31 cellular contexts compared by ENCODE assay signal in genomic region chr2:26527726-26528125, GRCh38. TPM values are rescaled to one million over a fixed set of nuclear protein-coding genes. Genes with fewer than 3 reads are reported as not detected.
"Had no signal": no experiment of that assay in that cellular context is flagged by ENCODE, and none has a peak within 500 bp of the region (broad histone marks: within the 10 kb centered on the region; RNA-seq: fewer than 3 reads in every experiment).

No MANE protein-coding gene starts in this region.

- H3K27me3 Mint-ChIP-seq: activated CD4-positive, alpha-beta T cell treated with anti-CD3 and anti-CD28 coated beads, Interleukin-2, amount 10 ng/mL, durations not matched to agents 24 days and 14 days; activated naive CD4-positive, alpha-beta T cell treated with anti-CD3 and anti-CD28 coated beads, Interleukin-2, amount 50 U/mL, for 24 hours had no signal

- H3K4me3 ChIP-seq: ascending aorta, cardiac muscle cell, Peyer's patch, SJSA1 had no signal

- H3K36me3 ChIP-seq: ascending aorta, cardiac muscle cell, Peyer's patch, SJSA1 had no signal

- H3K9me3 Mint-ChIP-seq: activated CD4-positive, alpha-beta T cell treated with anti-CD3 and anti-CD28 coated beads, Interleukin-2, amount 10 ng/mL, durations not matched to agents 24 days and 14 days; activated naive CD4-positive, alpha-beta T cell treated with anti-CD3 and anti-CD28 coated beads, Interleukin-2, amount 50 U/mL, for 24 hours; activated naive CD8-positive, alpha-beta T cell treated with anti-CD3 and anti-CD28 coated beads, Interleukin-2, amount 10 ng/mL, durations not matched to agents 7 days and 5 days; activated T-helper 2 cell treated with anti-CD3 and anti-CD28 coated beads, Interferon-gamma antibody, Interleukin-2, Interleukin-4, amounts not matched to agents 10 μg/mL and 5 μg/mL and 100 μg/mL, durations not matched to agents 14 hours and 24 hours and 36 hours; T-helper 1 cell treated with Interleukin-12 subunit alpha and Interleukin-12 subunit beta and Interleukin-4 antibody, amounts not matched to agents 30 μg/mL and 1 μg/mL, for 36 hours; T-helper 2 cell treated with Interferon-gamma antibody and Interleukin-4, amounts not matched to agents 5 μg/mL and 100 μg/mL, for 36 hours had no signal

- H3K4me1 Mint-ChIP-seq: activated CD4-positive, alpha-beta T cell treated with anti-CD3 and anti-CD28 coated beads, Interleukin-2, amount 10 ng/mL, durations not matched to agents 24 days and 14 days; activated naive CD4-positive, alpha-beta T cell treated with anti-CD3 and anti-CD28 coated beads, Interleukin-2, amount 50 U/mL, for 24 hours; activated naive CD8-positive, alpha-beta T cell treated with anti-CD3 and anti-CD28 coated beads, Interleukin-2, amount 10 ng/mL, durations not matched to agents 7 days and 5 days had no signal

- H3K9ac ChIP-seq: KMS-11, SK-N-SH had no signal

- FAIRE-seq: TTC549 had no signal

- H3K27ac ChIP-seq: ascending aorta, cardiac muscle cell, KMS-11, Peyer's patch, SJSA1 had no signal

- H3K36me3 Mint-ChIP-seq: activated naive CD4-positive, alpha-beta T cell treated with anti-CD3 and anti-CD28 coated beads, Interleukin-2, amount 50 U/mL, for 24 hours; activated naive CD8-positive, alpha-beta T cell treated with anti-CD3 and anti-CD28 coated beads, Interleukin-2, amount 10 ng/mL, durations not matched to agents 7 days and 5 days had no signal

- ATAC-seq: activated CD8-positive, alpha-beta T cell treated with anti-CD3 and anti-CD28 coated beads, Interleukin-2, amount 10 ng/mL, durations not matched to agents 7 days and 5 days; PC-3 had no signal

- H3K9me3 ChIP-seq: ascending aorta, Peyer's patch, SJSA1, SK-N-SH had no signal

- DNase-seq: activated CD4-positive, alpha-beta T cell treated with anti-CD3 and anti-CD28 coated beads, Interleukin-2, amount 10 ng/mL, durations not matched to agents 24 days and 14 days; activated CD4-positive, alpha-beta T cell treated with anti-CD3 and anti-CD28 coated beads, Interleukin-2, amount 50 U/mL, for 4 hours; activated CD8-positive, alpha-beta T cell treated with anti-CD3 and anti-CD28 coated beads, Interleukin-2, amount 10 ng/mL, durations not matched to agents 7 days and 5 days; activated naive CD8-positive, alpha-beta T cell treated with anti-CD3 and anti-CD28 coated beads, Interleukin-2, amount 10 ng/mL, durations not matched to agents 7 days and 5 days; amygdala; MM.1S; MV-4-11; NCI-H1092; NCI-H146; NCI-H187; NCI-H2029 treated with DMSO at 0.1 percent for 48 hours; NCI-H2107; NCI-H2171; NCI-H510A; NCI-H526; NCI-H748 treated with DMSO at 0.1 percent for 48 hours; NK-92 treated with Interleukin-12 subunit alpha and Interleukin-12 subunit beta, amount 100 ng/mL, for 24 hours; PC-3; RPMI8226; SHP77 treated with DMSO at 0.1 percent for 48 hours; SK-N-SH had no signal

- H3K4me3 Mint-ChIP-seq: activated CD4-positive, alpha-beta T cell treated with anti-CD3 and anti-CD28 coated beads, Interleukin-2, amount 10 ng/mL, durations not matched to agents 24 days and 14 days; activated CD8-positive, alpha-beta T cell treated with anti-CD3 and anti-CD28 coated beads, Interleukin-2, amount 10 ng/mL, durations not matched to agents 7 days and 5 days; activated naive CD4-positive, alpha-beta T cell treated with anti-CD3 and anti-CD28 coated beads, Interleukin-2, amount 50 U/mL, for 24 hours; activated naive CD8-positive, alpha-beta T cell treated with anti-CD3 and anti-CD28 coated beads, Interleukin-2, amount 10 ng/mL, durations not matched to agents 7 days and 5 days; T-helper 1 cell treated with Interleukin-12 subunit alpha and Interleukin-12 subunit beta and Interleukin-4 antibody, amounts not matched to agents 30 μg/mL and 1 μg/mL, for 36 hours; T-helper 2 cell treated with Interferon-gamma antibody and Interleukin-4, amounts not matched to agents 5 μg/mL and 100 μg/mL, for 36 hours had no signal

- H3K4me1 ChIP-seq: ascending aorta, Peyer's patch, SJSA1 had no signal

- H3K27ac Mint-ChIP-seq: activated CD4-positive, alpha-beta T cell treated with anti-CD3 and anti-CD28 coated beads, Interleukin-2, amount 10 ng/mL, durations not matched to agents 24 days and 14 days; activated CD8-positive, alpha-beta T cell treated with anti-CD3 and anti-CD28 coated beads, Interleukin-2, amount 10 ng/mL, durations not matched to agents 7 days and 5 days; activated naive CD4-positive, alpha-beta T cell treated with anti-CD3 and anti-CD28 coated beads, Interleukin-2, amount 50 U/mL, for 24 hours; activated naive CD8-positive, alpha-beta T cell treated with anti-CD3 and anti-CD28 coated beads, Interleukin-2, amount 10 ng/mL, durations not matched to agents 7 days and 5 days; activated T-helper 2 cell treated with anti-CD3 and anti-CD28 coated beads, Interferon-gamma antibody, Interleukin-2, Interleukin-4, amounts not matched to agents 10 μg/mL and 5 μg/mL and 100 μg/mL, durations not matched to agents 14 hours and 24 hours and 36 hours; T-helper 1 cell treated with Interleukin-12 subunit alpha and Interleukin-12 subunit beta and Interleukin-4 antibody, amounts not matched to agents 30 μg/mL and 1 μg/mL, for 36 hours; T-helper 2 cell treated with Interferon-gamma antibody and Interleukin-4, amounts not matched to agents 5 μg/mL and 100 μg/mL, for 36 hours had no signal

RNA-seq across cellular contexts. Expression of gene OTOF, which starts 49.8 kb away (rescaled TPM):
- total RNA-seq: ascending aorta, cardiac muscle cell, PC-3, SJSA1 had no signal
- polyA plus RNA-seq: cardiac muscle cell, SK-N-SH had no signal
